7 cellular contexts compared by ENCODE assay signal in genomic region chr1:91498035-91498434, GRCh38.
"Had no signal": no experiment of that assay in that cellular context is flagged by ENCODE, and none has a peak within 500 bp of the region (broad histone marks: within the 10 kb centered on the region; RNA-seq: fewer than 3 reads in every experiment).

No MANE protein-coding gene starts in this region.

- FAIRE-seq: HTR-8/SVneo, K562 had no signal

- ATAC-seq: K562 had no signal

- H3K4me2 ChIP-seq: KMS-11 had no signal

- H3K4me3 ChIP-seq: K562 had no signal

- DNase-seq: IMR-90, KBM-7, KG1 had no signal

- H3K27ac ChIP-seq: HL-60, KMS-11 had no signal

- H3K9ac ChIP-seq: KMS-11 had no signal
